Comparison of ENCODE assay signal across 1 cellular context in genomic region chr1:222609111-222609510, GRCh38. TPM values are rescaled to one million over a fixed set of nuclear protein-coding genes. Genes with fewer than 3 reads are reported as not detected.
DNase-seq lines count a peak whose midpoint lies in the region; ATAC-seq, FAIRE-seq and TF ChIP-seq lines count a peak whose summit lies in the region.
"Not testable (repeated sequence)": the region's sequence is repeated elsewhere in the genome, so short reads cannot be mapped to it uniquely, and the experiment has no call there.

No MANE protein-coding gene starts in this region.

- H3K9me1 ChIP-seq in K562 (ENCODE audit: control insufficient read depth, insufficient read depth, low read length), result not testable (repeated sequence)

- not testable (repeated sequence) for H2AFZ ChIP-seq in K562 (ENCODE audit: low read depth, low read length)

- H3K27ac ChIP-seq in K562 (ENCODE audit: extremely low read depth, low read depth, low read length), result not testable (repeated sequence)

- not testable (repeated sequence) for H3K4me2 ChIP-seq in K562 (ENCODE audit: insufficient read depth, low read length)

- POLR2A ChIA-PET in K562 (lab: Yijun Ruan, JAX), result interaction anchor here (2.0 to 2.2 kb wide), 2 partner anchors 17 to 20 kb away, joined by 7 read pairs; partner anchors contain the start of gene TAF1A

- H3K36me3 ChIP-seq in K562 (ENCODE audit: control insufficient read depth, insufficient read depth, low read length), result not testable (repeated sequence)

- 0% methylated on average over 1 of the region's 1 CpG for WGBS in K562 (ENCODE audit: insufficient coverage, low coverage, missing lambda C conversion rate)

- H4K20me1 ChIP-seq in K562 (replicated peaks; ENCODE audit: control insufficient read depth, insufficient read depth, low read length), result not testable (repeated sequence)

- BruUV-seq in K562 (replicated peaks; lab: Mats Ljungman, UMichigan), result not testable (repeated sequence)

- ATAC-seq in K562, result not testable (repeated sequence)

- not testable (repeated sequence) for H3K9ac ChIP-seq in K562 (ENCODE audit: insufficient read depth in 1 of 2, low read depth in 2 of 2, low read length in 2 of 2)

- not testable (repeated sequence) for TF ChIP-seq CTCF in K562 (IDR thresholded peaks at IDR 0.05 in 2 of 3, conservative IDR thresholded peaks at IDR 0.05 in 1 of 3; ENCODE audit: insufficient read depth in 2 of 3, low read depth in 1 of 3, low read length in 3 of 3)

- not testable (repeated sequence) for DNase-seq in K562 (ENCODE audit: extremely low read depth in 1 of 4, low spot score in 3 of 4)

- not testable (repeated sequence) for H3K27me3 ChIP-seq in K562 (ENCODE audit: control insufficient read depth in 2 of 2, insufficient read depth in 2 of 2, low read length in 2 of 2)

- H3K4me3 ChIP-seq in K562, result not testable (repeated sequence)

- not testable (repeated sequence) for TF ChIP-seq POLR2A in K562 (conservative IDR thresholded peaks at IDR 0.05)

- not testable (repeated sequence) for TF ChIP-seq RAD21 in K562 (CRISPR knock-in tag; conservative IDR thresholded peaks at IDR 0.05 in 1 of 2, IDR thresholded peaks at IDR 0.05 in 1 of 2)

- H3K79me2 ChIP-seq in K562 (ENCODE audit: control insufficient read depth, insufficient read depth, low read length), result not testable (repeated sequence)

- CTCF ChIA-PET in K562 (lab: Yijun Ruan, JAX; ENCODE audit: low intra/inter-chr PET ratio), result not testable (repeated sequence)

- in situ Hi-C loops in K562 (cut with MboI), result not testable (repeated sequence)

- H3K9me3 ChIP-seq in K562 (replicated peaks; ENCODE audit: control insufficient read depth, insufficient read depth, low read depth, low read length), result not testable (repeated sequence)

- TF ChIP-seq EP300 in K562 (IDR thresholded peaks at IDR 0.05; ENCODE audit: low read length), result not testable (repeated sequence)

- not testable (repeated sequence) for FAIRE-seq in K562 (lab: Jason Lieb, UNC)

- H3K4me1 ChIP-seq in K562 (replicated peaks in 1 of 2; ENCODE audit: control insufficient read depth in 2 of 2, insufficient read depth in 2 of 2, low read length in 2 of 2), result not testable (repeated sequence)

- intact Hi-C loops in K562 (cut with micrococcal nuclease), result not testable (repeated sequence)

TF ChIP-seq in K562, 482 proteins besides CTCF, POLR2A, EP300 and RAD21:
- TF ChIP-seq ZNF766 (CRISPR knock-in tag; conservative IDR thresholded peaks at IDR 0.05) (peak; percentile 78), TRIM24 (IDR thresholded peaks at IDR 0.05) (0 out of 4 replicates have a peak, but pooled peaks of 1 of the 2 experiments have one; percentile 8), ZNF431 (CRISPR knock-in tag; IDR thresholded peaks at IDR 0.05) (peak; percentile 98)

RNA-seq across cellular contexts. Expression of gene MIA3, which starts 8.8 kb away (rescaled TPM):
- total RNA-seq in K562 (2011; cell fraction: chromatin; rRNA removed; ENCODE audit: low replicate concordance), result 45.8 and 148 TPM in 2 replicates
- 35.4 and 43.8 TPM in 2 replicates for total RNA-seq in K562 (2011; cell fraction: nucleolus; rRNA removed)
- 64.4 and 101 TPM in 2 replicates for total RNA-seq in K562 (2011; cell fraction: nucleoplasm; rRNA removed)
- total RNA-seq in K562 (2014; rRNA removed) (38.6 and 57.8 TPM in 2 replicates), K562 (2014; rRNA removed; fragmentation: Illumina TruSeq; extraction: Trizol) (64.3 and 68.1 TPM in 2 replicates), K562 (2015; rRNA removed; fragmentation: Illumina TruSeq; extraction: Trizol) (72.8 and 79.8 TPM in 2 replicates), K562 (2021) (64.9 and 67.5 TPM in 2 replicates)
- polyA plus RNA-seq in K562 (2011; rRNA removed) (34.0 and 63.3 TPM in 2 replicates), K562 (2014; fragmentation: Illumina TruSeq; extraction: Trizol) (61.7 and 89.4 TPM in 2 replicates), K562 (2014; fragmentation: Nextera tagmentation; extraction: Ambion mirVana) (10 to 100 TPM; 21.6 to 40.8 TPM), K562 (2014; rRNA removed) (33.1 and 34.4 TPM in 2 replicates)
- polyA plus RNA-seq in K562 (2011; cell fraction: cytosol; rRNA removed), result 54.4 and 81.8 TPM in 2 replicates
- polyA plus RNA-seq in K562 (2011; cell fraction: nucleus; rRNA removed), result 285 and 344 TPM in 2 replicates
- 43.6 and 50.3 TPM in 2 replicates for polyA plus RNA-seq in K562 (2012)
- 52.5 and 69.6 TPM in 2 replicates for polyA minus RNA-seq in K562 (2011; rRNA and poly(A)+ RNA removed)
- polyA minus RNA-seq in K562 (2011; cell fraction: cytosol; rRNA and poly(A)+ RNA removed), result 28.4 and 36.3 TPM in 2 replicates
- 44.2 and 79.3 TPM in 2 replicates for polyA minus RNA-seq in K562 (2011; cell fraction: nucleus; rRNA and poly(A)+ RNA removed)

RNA-seq across cellular contexts. Expression of gene TAF1A, which starts 19.4 kb away (rescaled TPM):
- total RNA-seq in K562 (2011; cell fraction: chromatin; rRNA removed; ENCODE audit: low replicate concordance), result 18.1 and 45.1 TPM in 2 replicates
- total RNA-seq in K562 (2011; cell fraction: nucleolus; rRNA removed), result 5.3 and 6.3 TPM in 2 replicates
- 16.3 and 24.0 TPM in 2 replicates for total RNA-seq in K562 (2011; cell fraction: nucleoplasm; rRNA removed)
- total RNA-seq in K562 (2014; rRNA removed) (16.9 and 23.3 TPM in 2 replicates), K562 (2014; rRNA removed; fragmentation: Illumina TruSeq; extraction: Trizol) (32.6 and 33.0 TPM in 2 replicates), K562 (2015; rRNA removed; fragmentation: Illumina TruSeq; extraction: Trizol) (27.3 and 30.8 TPM in 2 replicates), K562 (2021) (22.2 and 23.4 TPM in 2 replicates)
- polyA plus RNA-seq in K562 (2011; rRNA removed) (14.6 and 17.8 TPM in 2 replicates), K562 (2014; fragmentation: Illumina TruSeq; extraction: Trizol) (20.2 and 25.3 TPM in 2 replicates), K562 (2014; fragmentation: Nextera tagmentation; extraction: Ambion mirVana) (10 to 100 TPM; 33.6 to 36.8 TPM), K562 (2014; rRNA removed) (19.3 and 20.0 TPM in 2 replicates)
- polyA plus RNA-seq in K562 (2011; cell fraction: cytosol; rRNA removed), result 2.8 and 6.9 TPM in 2 replicates
- polyA plus RNA-seq in K562 (2011; cell fraction: nucleus; rRNA removed), result 15.1 and 19.4 TPM in 2 replicates
- polyA plus RNA-seq in K562 (2012), result 8.4 and 17.0 TPM in 2 replicates
- 18.5 and 20.2 TPM in 2 replicates for polyA minus RNA-seq in K562 (2011; rRNA and poly(A)+ RNA removed)
- polyA minus RNA-seq in K562 (2011; cell fraction: cytosol; rRNA and poly(A)+ RNA removed), result 6.5 and 13.6 TPM in 2 replicates
- polyA minus RNA-seq in K562 (2011; cell fraction: nucleus; rRNA and poly(A)+ RNA removed), result 17.0 and 25.1 TPM in 2 replicates
